16 cellular contexts compared by ENCODE assay signal in the genomic region with DNA sequence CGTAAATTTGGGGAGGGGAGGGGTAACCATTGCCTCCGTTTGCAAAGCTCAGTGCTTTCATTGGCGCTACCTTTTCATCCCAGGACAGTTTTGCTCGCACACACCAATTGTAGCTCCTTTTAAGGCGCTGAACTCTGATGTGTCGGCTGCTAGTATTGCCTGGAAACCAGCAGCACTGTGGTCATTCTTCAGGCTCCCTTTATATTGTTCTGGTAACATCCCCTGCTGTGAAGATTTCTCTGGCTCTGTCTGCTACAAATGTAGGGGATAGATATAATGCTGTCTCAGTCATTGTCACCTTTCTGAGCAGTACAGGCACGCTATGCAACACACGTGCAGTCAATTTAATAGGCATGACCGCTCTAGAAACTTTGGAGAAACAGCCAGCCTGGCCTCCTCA.
A peak's percentile ranks its signal among the peaks of the same experiment; 100 is the strongest.
DNase-seq lines count a peak whose midpoint lies in the region; ATAC-seq, FAIRE-seq and TF ChIP-seq lines count a peak whose summit lies in the region.
"Had no signal": no experiment of that assay in that cellular context is flagged by ENCODE, and none has a peak within 500 bp of the region (broad histone marks: within the 10 kb centered on the region; RNA-seq: fewer than 3 reads in every experiment).

No MANE protein-coding gene starts in this region.

- H3K9me3 ChIP-seq in H9 (ENCODE audit: control insufficient read depth, low read depth, low read length) (no peaks in the 10 kb centered on the region), esophagus muscularis mucosa (no peaks in the 10 kb centered on the region), neuronal stem cell (replicated peaks in 1 of 2; ENCODE audit: control insufficient read depth in 2 of 2, insufficient read depth in 1 of 2, low read depth in 1 of 2, low read length in 2 of 2) (no peaks in the 10 kb centered on the region)
- H3K9me3 ChIP-seq: BE2C had no signal

- TF ChIP-seq EP300 in esophagus muscularis mucosa (IDR thresholded peaks at IDR 0.05), result no peak

- H3K4me1 ChIP-seq in H9 (ENCODE audit: insufficient read depth, low read length) (peaks cover 5% of the 10 kb centered on the region; the same call in 1 of the 2 replicates), esophagus muscularis mucosa (no peaks in the 10 kb centered on the region), neuronal stem cell (ENCODE audit: control insufficient read depth in 2 of 2, insufficient read depth in 1 of 2, low read depth in 1 of 2, low read length in 2 of 2) (peaks cover 0 to 17% of the 10 kb centered on the region in 2 donors)
- H3K4me1 ChIP-seq: BE2C had no signal

- H3K18ac ChIP-seq in H9 (ENCODE audit: insufficient read length, low read depth, low read length), result no peak overlapping the region
- no peak overlapping the region for H3K18ac ChIP-seq in neuronal stem cell (ENCODE audit: low read length)

- H3K36me3 Mint-ChIP-seq in H9 (ENCODE audit: insufficient read depth in 1 of 3, low read depth in 3 of 3), result no peaks in the 10 kb centered on the region
- H3K36me3 Mint-ChIP-seq: CD4-positive, alpha-beta memory T cell had no signal

- H3K14ac ChIP-seq in H9 (ENCODE audit: insufficient read depth, low read length), result peak overlapping the region; percentile 43; the same call in 1 of the 2 replicates
- no peak overlapping the region for H3K14ac ChIP-seq in neuronal stem cell (ENCODE audit: low read length)

- no peak overlapping the region for H4K5ac ChIP-seq in H9 (ENCODE audit: insufficient read length, low read depth, low read length)

- H3K9me3 Mint-ChIP-seq in H9, result no peaks in the 10 kb centered on the region
- H3K9me3 Mint-ChIP-seq: CD4-positive, alpha-beta memory T cell had no signal

- no peaks in the 10 kb centered on the region for H3K23me2 ChIP-seq in H9 (ENCODE audit: insufficient read length, low read depth, low read length, poor library complexity, severe bottlenecking)

- H3K79me2 ChIP-seq in H9 (ENCODE audit: insufficient read depth, low read length), result no peaks in the 10 kb centered on the region

- H3K27ac Mint-ChIP-seq in H9, result no peak overlapping the region
- H3K27ac Mint-ChIP-seq: CD4-positive, alpha-beta memory T cell had no signal

- no peaks in the 10 kb centered on the region for H3K79me1 ChIP-seq in H9 (ENCODE audit: insufficient read depth, low read depth, low read length, poor library complexity, severe bottlenecking)
- no peaks in the 10 kb centered on the region for H3K79me1 ChIP-seq in neuronal stem cell (ENCODE audit: low read depth, low read length)

- H3K4me3 ChIP-seq in esophagus muscularis mucosa (no peak overlapping the region), neuronal stem cell (ENCODE audit: low read length in 2 of 2) (no peak overlapping the region)

- H3K27ac ChIP-seq in H9 (ENCODE audit: insufficient read length, low read depth, low read length) (no peak overlapping the region), esophagus muscularis mucosa (replicated peaks in 1 of 4) (no peak overlapping the region), neuronal stem cell (replicated peaks; ENCODE audit: low read length) (no peak overlapping the region)
- H3K27ac ChIP-seq: C4-2B, HL-60 had no signal

- no peak for TF ChIP-seq POLR2A in esophagus muscularis mucosa (IDR thresholded peaks at IDR 0.05; ENCODE audit: low read depth)
- TF ChIP-seq POLR2A in GM18505 (IDR thresholded peaks at IDR 0.05; ENCODE audit: borderline replicate concordance, extremely low read depth, insufficient read depth, insufficient read length), result no peak
- no peak for TF ChIP-seq POLR2A in GM12892 (IDR thresholded peaks at IDR 0.05; ENCODE audit: low read depth, low read length)

- H2AFZ ChIP-seq in H9 (ENCODE audit: low read length) (no peak overlapping the region), neuronal stem cell (ENCODE audit: low read length) (no peak overlapping the region)

- no peak overlapping the region for H4K8ac ChIP-seq in H9 (replicated peaks; ENCODE audit: insufficient read length, low read depth, low read length)
- H4K8ac ChIP-seq in neuronal stem cell (ENCODE audit: low read depth, low read length), result no peak overlapping the region

- H3K23ac ChIP-seq in H9 (ENCODE audit: insufficient read length, low read depth, low read length) (no peak overlapping the region), neuronal stem cell (ENCODE audit: low read depth, low read length, poor library complexity) (no peak overlapping the region)

- DNase-seq in H9, result no peak
- DNase-seq in NCI-H69 (lab: John Stamatoyannopoulos, UW), result peak; percentile 14
- peak; percentile 57 for DNase-seq in esophagus muscularis mucosa (ENCODE audit: extremely low spot score)
- peak; percentile 35 for DNase-seq in neuronal stem cell (ENCODE audit: low spot score)
- DNase-seq in GM12892 (ENCODE audit: insufficient read length), result no peak
- DNase-seq: BE2C; CD4-positive, alpha-beta memory T cell; DMS79 had no signal

- ATAC-seq in GM21786 (IDR thresholded peaks at IDR 0.05; ENCODE audit: unreplicated experiment) (no peak), GM18505 (IDR thresholded peaks at IDR 0.05; ENCODE audit: unreplicated experiment) (no peak)
- ATAC-seq: HCT116 had no signal

- no peak overlapping the region for H3K9ac ChIP-seq in H9 (ENCODE audit: extremely low read depth, insufficient read length, low read length)
- H3K9ac ChIP-seq in neuronal stem cell (ENCODE audit: low read depth, low read length, poor library complexity), result no peak overlapping the region

- no peak overlapping the region for H2BK15ac ChIP-seq in H9 (ENCODE audit: low read depth, low read length)
- H2BK15ac ChIP-seq in neuronal stem cell (ENCODE audit: low read length), result no peak overlapping the region

- no peak overlapping the region for H4K91ac ChIP-seq in H9 (ENCODE audit: insufficient read length, low read depth, low read length)
- H4K91ac ChIP-seq in neuronal stem cell (ENCODE audit: low read depth, low read length, poor library complexity), result no peak overlapping the region

- FAIRE-seq in GM12892 (lab: Jason Lieb, UNC), result no peak
- FAIRE-seq: A204.1, G401.6, GM12891 had no signal

- peak overlapping the region; percentile 19 for H2BK120ac ChIP-seq in H9 (ENCODE audit: low read depth, low read length, poor library complexity, severe bottlenecking)
- H2BK120ac ChIP-seq in neuronal stem cell (ENCODE audit: low read depth, low read length), result no peak overlapping the region

- no peaks in the 10 kb centered on the region for H3K27me3 Mint-ChIP-seq in H9 (ENCODE audit: low read depth)

- H2BK5ac ChIP-seq in H9 (ENCODE audit: insufficient read length, low read length) (no peak overlapping the region), neuronal stem cell (ENCODE audit: low read length) (no peak overlapping the region)

- H3K4me2 ChIP-seq in H9 (ENCODE audit: insufficient read depth, insufficient read length, low read length) (no peak overlapping the region), neuronal stem cell (ENCODE audit: insufficient read depth, low read length, poor library complexity, severe bottlenecking) (no peak overlapping the region)

- no peak overlapping the region for H3K4me3 Mint-ChIP-seq in H9
- H3K4me3 Mint-ChIP-seq: CD4-positive, alpha-beta memory T cell had no signal

- WGBS in H9 (ENCODE audit: extremely low coverage, insufficient read length, low lambda C conversion rate), result no CpG with 5 or more reads among the region's 9 CpGs
- WGBS in esophagus muscularis mucosa, result 86% methylated on average over 9 of the region's 9 CpGs
- WGBS in neuronal stem cell (ENCODE audit: extremely low coverage in 2 of 2, insufficient read length in 2 of 2, insufficient replicate concordance in 1 of 2), 2 donors, result no CpG with 5 or more reads among the region's 9 CpGs

- intact Hi-C loops in esophagus muscularis mucosa (cut with DNase I), result no loop called here

- no peak overlapping the region for H2BK12ac ChIP-seq in H9 (ENCODE audit: insufficient read length, low read depth, low read length)
- H2BK12ac ChIP-seq in neuronal stem cell (ENCODE audit: low read length), result no peak overlapping the region

- H3K4me1 Mint-ChIP-seq in H9, result peaks cover 5% of the 10 kb centered on the region in 2 experiments
- H3K4me1 Mint-ChIP-seq: CD4-positive, alpha-beta memory T cell had no signal

- H2AK5ac ChIP-seq in H9 (ENCODE audit: insufficient read length, low read length), result no peak overlapping the region
- H2AK5ac ChIP-seq in neuronal stem cell (ENCODE audit: low read depth, low read length), result no peak overlapping the region

- no peak for TF ChIP-seq CTCF in H9 (conservative IDR thresholded peaks at IDR 0.05)
- no peak for TF ChIP-seq CTCF in esophagus muscularis mucosa (IDR thresholded peaks at IDR 0.05)

- H3T11ph ChIP-seq in H9 (ENCODE audit: low read length), result no peak overlapping the region

- no peaks in the 10 kb centered on the region for H4K20me1 ChIP-seq in H9 (ENCODE audit: control insufficient read depth, insufficient read depth, insufficient read length)

- H3K4ac ChIP-seq in H9 (ENCODE audit: low read depth, low read length) (no peak overlapping the region), neuronal stem cell (ENCODE audit: low read length) (no peak overlapping the region)

- no peaks in the 10 kb centered on the region for H3K36me3 ChIP-seq in esophagus muscularis mucosa
- no peaks in the 10 kb centered on the region for H3K36me3 ChIP-seq in neuronal stem cell (replicated peaks in 1 of 2; ENCODE audit: control insufficient read depth in 2 of 2, insufficient read depth in 2 of 2, low read length in 2 of 2)
- H3K36me3 ChIP-seq: BE2C had no signal

- no peak overlapping the region for H3K56ac ChIP-seq in H9 (ENCODE audit: insufficient read length, low read depth, low read length)

- no peak overlapping the region for H2BK20ac ChIP-seq in H9 (ENCODE audit: low read depth, low read length, poor library complexity, severe bottlenecking)

- no peaks in the 10 kb centered on the region for H3K27me3 ChIP-seq in H9 (ENCODE audit: insufficient read depth, low read length)
- no peaks in the 10 kb centered on the region for H3K27me3 ChIP-seq in esophagus muscularis mucosa
- no peaks in the 10 kb centered on the region for H3K27me3 ChIP-seq in neuronal stem cell (ENCODE audit: control insufficient read depth in 3 of 3, insufficient read depth in 3 of 3, low read depth in 1 of 3, low read length in 3 of 3)
- H3K27me3 ChIP-seq: BE2C had no signal

Comparison
In these comparisons a context has a peak if more than half of its experiments do, and no peak if none do; other contexts are left out.
1. DNase-seq: peak in NCI-H69 (single experiment), esophagus muscularis mucosa (single experiment) and neuronal stem cell (single experiment); none in H9 (single experiment) and GM12892 (single experiment).